In genomic region chrX:21376636-21377035, GRCh38 we compare ENCODE assay signal across 14 cellular contexts. TPM values are rescaled to one million over a fixed set of nuclear protein-coding genes. Genes with fewer than 3 reads are reported as not detected.
DNase-seq lines count a peak whose midpoint lies in the region; ATAC-seq and TF ChIP-seq lines count a peak whose summit lies in the region.
"Had no signal": no experiment of that assay in that cellular context is flagged by ENCODE, and none has a peak within 500 bp of the region (broad histone marks: within the 10 kb centered on the region; RNA-seq: fewer than 3 reads in every experiment).

No MANE protein-coding gene starts in this region.

- H3K9me3 ChIP-seq in neural cell (ENCODE audit: low read length): no peaks in the 10 kb centered on the region
- H3K9me3 ChIP-seq in OCI-LY7 (ENCODE audit: low read length): no peaks in the 10 kb centered on the region
- H3K9me3 ChIP-seq: uterus had no signal

- H3K27me3 ChIP-seq in neural cell (ENCODE audit: insufficient read depth, low read depth, low read length): no peaks in the 10 kb centered on the region

- H3K27ac Mint-ChIP-seq in activated CD4-positive, alpha-beta T cell treated with anti-CD3 and anti-CD28 coated beads, Interleukin-2, amount 10 ng/mL, durations not matched to agents 7 days and 5 days: no peak overlapping the region
- H3K27ac Mint-ChIP-seq in IgD-negative memory B cell: peak overlapping the region in 2 of 3 donors; percentile 67 to 86

- peaks cover 52% of the 10 kb centered on the region for H3K79me2 ChIP-seq in neural cell (replicated peaks; ENCODE audit: insufficient read depth, low read length)
- H3K79me2 ChIP-seq in OCI-LY7 (ENCODE audit: insufficient read depth, low read depth, low read length): no peaks in the 10 kb centered on the region

- no peak for TF ChIP-seq EP300 in neural cell (conservative IDR thresholded peaks at IDR 0.05; ENCODE audit: poor library complexity, severe bottlenecking)

- H3K4me3 ChIP-seq in neural cell (ENCODE audit: low read length): peak overlapping the region; percentile 90
- no peak overlapping the region for H3K4me3 ChIP-seq in OCI-LY7 (ENCODE audit: low read depth, low read length, poor library complexity, severe bottlenecking)
- H3K4me3 ChIP-seq: uterus had no signal

- no peaks in the 10 kb centered on the region for H3K36me3 ChIP-seq in neural cell (ENCODE audit: insufficient read depth, low read length)
- H3K36me3 ChIP-seq in OCI-LY7 (ENCODE audit: insufficient read depth, low read length): no peaks in the 10 kb centered on the region
- H3K36me3 ChIP-seq: uterus had no signal

- no peak for TF ChIP-seq CTCF in neural cell (IDR thresholded peaks at IDR 0.05; ENCODE audit: poor library complexity, severe bottlenecking)
- TF ChIP-seq CTCF in OCI-LY7 (conservative IDR thresholded peaks at IDR 0.05; ENCODE audit: low read length): no peak

- intact Hi-C loops in OCI-LY7 (cut with micrococcal nuclease; ENCODE audit: unreplicated experiment): no loop called here

- peak overlapping the region; percentile 87 for H3K4me3 Mint-ChIP-seq in activated CD4-positive, alpha-beta T cell treated with anti-CD3 and anti-CD28 coated beads, Interleukin-2, amount 10 ng/mL, durations not matched to agents 7 days and 5 days
- peak overlapping the region in 1 of 4 donors; percentile 86 for H3K4me3 Mint-ChIP-seq in IgD-negative memory B cell

- H4K20me1 ChIP-seq in neural cell (ENCODE audit: insufficient read depth) (no peaks in the 10 kb centered on the region), OCI-LY7 (ENCODE audit: insufficient read depth, low read length) (no peaks in the 10 kb centered on the region)

- H3K9me2 ChIP-seq in neural cell (ENCODE audit: insufficient read depth, low read length): no peaks in the 10 kb centered on the region
- no peaks in the 10 kb centered on the region for H3K9me2 ChIP-seq in OCI-LY7 (ENCODE audit: insufficient read depth, low read length)

- peak overlapping the region; percentile 87 for H3K9ac ChIP-seq in neural cell (ENCODE audit: low read length)

- no peaks in the 10 kb centered on the region for H3F3A ChIP-seq in neural cell (ENCODE audit: insufficient read depth, low read length, poor library complexity, severe bottlenecking)

- no peaks in the 10 kb centered on the region for H3K27me3 Mint-ChIP-seq in activated CD4-positive, alpha-beta T cell treated with anti-CD3 and anti-CD28 coated beads, Interleukin-2, amount 10 ng/mL, durations not matched to agents 7 days and 5 days
- peaks cover 1% of the 10 kb centered on the region for H3K27me3 Mint-ChIP-seq in IgD-negative memory B cell

- CTCF ChIA-PET in activated CD4-positive, alpha-beta T cell treated with anti-CD3 and anti-CD28 coated beads, Interleukin-2, amount 10 ng/mL, durations not matched to agents 7 days and 5 days (lab: Charles Lee): interaction anchor here (1.3 kb wide), 1 partner anchor 9 kb away, joined by 3 read pairs; no protein-coding TSS in a partner anchor
- CTCF ChIA-PET in OCI-LY7 (lab: Charles Lee; ENCODE audit: unreplicated experiment): no interaction called here

- no peak for TF ChIP-seq RAD21 in neural cell (conservative IDR thresholded peaks at IDR 0.05)

- H3K4me1 ChIP-seq in OCI-LY7 (ENCODE audit: insufficient read depth, low read length, poor library complexity, severe bottlenecking): no peaks in the 10 kb centered on the region

- H3K4me2 ChIP-seq in neural cell (ENCODE audit: low read length): peak overlapping the region; percentile 82
- no peak overlapping the region for H3K4me2 ChIP-seq in OCI-LY7 (ENCODE audit: low read length)

- no TSS peak for BruUV-seq in OCI-LY7 (replicated peaks; lab: Mats Ljungman, UMichigan)

- POLR2A ChIA-PET in activated CD4-positive, alpha-beta T cell treated with anti-CD3 and anti-CD28 coated beads, Interleukin-2, amount 10 ng/mL, durations not matched to agents 7 days and 5 days (lab: Charles Lee): no interaction called here
- POLR2A ChIA-PET in OCI-LY7 (lab: Charles Lee): no interaction called here

- H3K27ac ChIP-seq in neural cell (ENCODE audit: low read length): peak overlapping the region; percentile 80
- no peak overlapping the region for H3K27ac ChIP-seq in OCI-LY7 (ENCODE audit: low read depth, low read length, poor library complexity, severe bottlenecking)
- H3K27ac ChIP-seq: uterus had no signal

- DNase-seq in activated CD4-positive, alpha-beta T cell treated with anti-CD3 and anti-CD28 coated beads, Interleukin-2, amount 10 ng/mL, durations not matched to agents 7 days and 5 days: no peak
- no peak for DNase-seq in activated CD4-positive, alpha-beta T cell treated with anti-CD3 and anti-CD28 coated beads for 1 hour
- DNase-seq in cerebellum (ENCODE audit: low spot score) (peak; percentile 26), OCI-LY7 (ENCODE audit: low spot score) (no peak)
- no peak for DNase-seq in stimulated activated CD4-positive, alpha-beta T cell treated with anti-CD3 and anti-CD28 coated beads, Interleukin-15, amount 100 ng/mL, for 24 hours
- DNase-seq: ACHN; activated CD4-positive, CD25-positive, alpha-beta regulatory T cell; EL; NCI-H1417 treated with DMSO at 0.1 percent for 48 hours; NCI-H226; uterus had no signal

- no peak overlapping the region for H2AFZ ChIP-seq in neural cell (ENCODE audit: low read depth, low read length)
- H2AFZ ChIP-seq in OCI-LY7 (ENCODE audit: low read length): no peak overlapping the region

- ATAC-seq in GM19452 (IDR thresholded peaks at IDR 0.05; ENCODE audit: unreplicated experiment): no peak

- no peaks in the 10 kb centered on the region for H3K9me3 Mint-ChIP-seq in activated CD4-positive, alpha-beta T cell treated with anti-CD3 and anti-CD28 coated beads, Interleukin-2, amount 10 ng/mL, durations not matched to agents 7 days and 5 days
- H3K9me3 Mint-ChIP-seq in IgD-negative memory B cell: no peaks in the 10 kb centered on the region

- peaks cover 33% of the 10 kb centered on the region for H3K4me1 Mint-ChIP-seq in activated CD4-positive, alpha-beta T cell treated with anti-CD3 and anti-CD28 coated beads, Interleukin-2, amount 10 ng/mL, durations not matched to agents 7 days and 5 days
- H3K4me1 Mint-ChIP-seq in IgD-negative memory B cell: peaks cover 14 to 39% (median 18%) of the 10 kb centered on the region in 3 donors

- H3K36me3 Mint-ChIP-seq in activated CD4-positive, alpha-beta T cell treated with anti-CD3 and anti-CD28 coated beads, Interleukin-2, amount 10 ng/mL, durations not matched to agents 7 days and 5 days (ENCODE audit: low read depth): no peaks in the 10 kb centered on the region
- no peaks in the 10 kb centered on the region for H3K36me3 Mint-ChIP-seq in IgD-negative memory B cell

TF ChIP-seq in neural cell, 6 proteins besides CTCF, POLR2A, EP300 and RAD21:
- TF ChIP-seq TAF1 (IDR thresholded peaks at IDR 0.05; ENCODE audit: low read depth) (no peak), POLR2AphosphoS5 (IDR thresholded peaks at IDR 0.05) (no peak)

RNA-seq across cellular contexts. Expression of gene CNKSR2, which starts 2.4 kb away (rescaled TPM):
- 10 to 100 TPM in 1 of 2 experiments, 1 to 10 TPM in 1; 9.5 to 10.3 TPM for total RNA-seq in activated CD4-positive, alpha-beta T cell treated with anti-CD3 and anti-CD28 coated beads, Interleukin-2, amount 10 ng/mL, durations not matched to agents 7 days and 5 days
- polyA plus RNA-seq in IgD-negative memory B cell: 4.0 TPM
- total RNA-seq in cerebellum: 168 TPM
- 27.2 and 31.1 TPM in 2 replicates for polyA plus RNA-seq in neural cell
- polyA minus RNA-seq in neural cell: 129 and 156 TPM in 2 replicates
- total RNA-seq in OCI-LY7 (2014; rRNA removed; shearing (Covaris generic)): not detected in 2 replicates
- not detected in 2 replicates for total RNA-seq in OCI-LY7 (2022)

Comparison
In these comparisons a context has a peak if more than half of its experiments do, and no peak if none do; other contexts are left out.
1. RNA of gene CNKSR2, which starts 2.4 kb away (total RNA-seq): 168 TPM in cerebellum (single experiment); 9.5 to 10.3 TPM in activated CD4-positive, alpha-beta T cell treated with anti-CD3 and anti-CD28 coated beads, Interleukin-2, amount 10 ng/mL, durations not matched to agents 7 days and 5 days and not detected in OCI-LY7; every median in the first group is over 10 times any median in the second.